Comparison of ENCODE assay signal across 11 cellular contexts in genomic region chr12:49808686-49809368, GRCh38. TPM values are rescaled to one million over a fixed set of nuclear protein-coding genes. Genes with fewer than 3 reads are reported as not detected.
A peak's percentile ranks its signal among the peaks of the same experiment; 100 is the strongest.
DNase-seq lines count a peak whose midpoint lies in the region; FAIRE-seq and TF ChIP-seq lines count a peak whose summit lies in the region.
"Had no signal": no experiment of that assay in that cellular context is flagged by ENCODE, and none has a peak within 500 bp of the region (broad histone marks: within the 10 kb centered on the region; RNA-seq: fewer than 3 reads in every experiment).

No MANE protein-coding gene starts in this region.

- WGBS in tibial nerve, 2 donors = 31 to 38% methylated on average over 9 to 14 of the region's 14 CpGs
- 61 to 84% (median 83%) methylated on average over 14 of the region's 14 CpGs for WGBS in small intestine, 3 donors

- TF ChIP-seq CTCF in right atrium auricular region (IDR thresholded peaks at IDR 0.05) = no peak
- no peak for TF ChIP-seq CTCF in neural progenitor cell (IDR thresholded peaks at IDR 0.05)
- TF ChIP-seq CTCF in tibial nerve (IDR thresholded peaks at IDR 0.05) = no peak

- H3K4me1 ChIP-seq in right atrium auricular region (peaks cover 0 to 52% of the 10 kb centered on the region in 2 donors), neural progenitor cell (peaks cover 53% of the 10 kb centered on the region), tibial nerve (peaks cover 0 to 71% (median 48%) of the 10 kb centered on the region in 4 donors), small intestine (ENCODE audit: control insufficient read depth in 2 of 2, insufficient read depth in 1 of 2, low read depth in 1 of 2, low read length in 1 of 2) (no peaks in the 10 kb centered on the region)

- H3K27me3 Mint-ChIP-seq in neural progenitor cell (ENCODE audit: insufficient read depth, low read depth) = peaks cover 5% of the 10 kb centered on the region

- H3K4me1 Mint-ChIP-seq in neural progenitor cell = peaks cover 60% of the 10 kb centered on the region

- H3K4me2 ChIP-seq in neural progenitor cell = peak overlapping the region; percentile 76

- peak overlapping the region; percentile 77 to 85 for H3K27ac ChIP-seq in right atrium auricular region
- peak overlapping the region; percentile 98 for H3K27ac ChIP-seq in neural progenitor cell
- peak overlapping the region; percentile 79 to 96 (median 88) for H3K27ac ChIP-seq in tibial nerve
- peak overlapping the region in 1 of 2 donors; percentile 57 for H3K27ac ChIP-seq in small intestine (ENCODE audit: low read depth in 1 of 2, low read length in 1 of 2)

- peak in 1 of 2 donors; percentile 60 for TF ChIP-seq EP300 in tibial nerve (IDR thresholded peaks at IDR 0.05)

- H3K9me3 ChIP-seq in right atrium auricular region (no peaks in the 10 kb centered on the region), neural progenitor cell (ENCODE audit: low read depth) (no peaks in the 10 kb centered on the region), tibial nerve (no peaks in the 10 kb centered on the region), small intestine (ENCODE audit: control insufficient read depth, low read depth) (no peaks in the 10 kb centered on the region)

- H3K4me3 ChIP-seq in right atrium auricular region = peak overlapping the region in 1 of 2 donors; percentile 28
- peak overlapping the region; percentile 35 for H3K4me3 ChIP-seq in neural progenitor cell
- peak overlapping the region in 1 of 4 donors; percentile 34 for H3K4me3 ChIP-seq in tibial nerve
- no peak overlapping the region for H3K4me3 ChIP-seq in small intestine (ENCODE audit: low read depth in 1 of 2, low read length in 2 of 2)

- H2AFZ ChIP-seq in neural progenitor cell (replicated peaks) = no peak overlapping the region

- H3K9me3 Mint-ChIP-seq in neural progenitor cell = no peaks in the 10 kb centered on the region

- peaks cover 27% of the 10 kb centered on the region for H3K79me2 ChIP-seq in neural progenitor cell (ENCODE audit: low read depth)

- DNase-seq in anterior cingulate cortex (lab: John Stamatoyannopoulos, UW) = peak in 37 of 58 donors; percentile 4 to 77 (median 41)
- DNase-seq in right atrium auricular region (ENCODE audit: low spot score) = no peak
- DNase-seq in neural progenitor cell (ENCODE audit: low spot score) = peak; percentile 31
- peak; percentile 41 to 67 for DNase-seq in tibial nerve (ENCODE audit: low spot score in 2 of 2)
- DNase-seq in DMS 273 (lab: John Stamatoyannopoulos, UW; ENCODE audit: unreplicated experiment) = no peak
- no peak for DNase-seq in small intestine
- DNase-seq in SHP77 treated with DMSO at 0.1 percent for 48 hours (lab: John Stamatoyannopoulos, UW) = no peak
- DNase-seq in stimulated activated CD4-positive, alpha-beta T cell treated with anti-CD3 and anti-CD28 coated beads, Interleukin-4, amount 100 ng/mL, for 1 hour = no peak
- DNase-seq: NCI-H526, T1000 had no signal

- FAIRE-seq in small intestine (lab: Jason Lieb, UNC) = no peak
- FAIRE-seq: endothelial cell of umbilical vein had no signal

- H4K20me1 ChIP-seq in neural progenitor cell (ENCODE audit: low read depth) = no peaks in the 10 kb centered on the region

- peak overlapping the region; percentile 99 for H3K27ac Mint-ChIP-seq in neural progenitor cell

- H3K36me3 Mint-ChIP-seq in neural progenitor cell = peaks cover 22% of the 10 kb centered on the region

- H3F3A ChIP-seq in neural progenitor cell (ENCODE audit: low read depth) = peaks cover 43% of the 10 kb centered on the region

- no peaks in the 10 kb centered on the region for H3K27me3 ChIP-seq in right atrium auricular region
- H3K27me3 ChIP-seq in neural progenitor cell = no peaks in the 10 kb centered on the region
- H3K27me3 ChIP-seq in tibial nerve = no peaks in the 10 kb centered on the region
- H3K27me3 ChIP-seq in small intestine (ENCODE audit: control insufficient read depth in 2 of 2, insufficient read depth in 2 of 2, low read length in 2 of 2) = no peaks in the 10 kb centered on the region

- peak overlapping the region; percentile 74 for H3K4me3 Mint-ChIP-seq in neural progenitor cell

- H3K36me3 ChIP-seq in right atrium auricular region = peaks cover 22% of the 10 kb centered on the region
- no peaks in the 10 kb centered on the region for H3K36me3 ChIP-seq in neural progenitor cell
- peaks cover 0 to 27% (median 0%) of the 10 kb centered on the region in 3 donors for H3K36me3 ChIP-seq in tibial nerve
- H3K36me3 ChIP-seq in small intestine (ENCODE audit: control insufficient read depth in 2 of 2, insufficient read depth in 2 of 2, low read length in 2 of 2) = peaks cover 0 to 2% of the 10 kb centered on the region in 2 donors

- no peak for TF ChIP-seq POLR2A in tibial nerve (IDR thresholded peaks at IDR 0.05)

- H3K9ac ChIP-seq in neural progenitor cell = no peak overlapping the region

RNA-seq across cellular contexts. Expression of gene NCKAP5L, which starts 19.4 kb away (rescaled TPM):
- total RNA-seq in right atrium auricular region (10 to 100 TPM; 18.6 to 18.7 TPM), neural progenitor cell (ENCODE audit: low replicate concordance) (5.6 and 19.0 TPM in 2 replicates), tibial nerve (10 to 100 TPM; 36.1 to 70.2 (median 44.7) TPM)
- polyA plus RNA-seq in small intestine = 1 to 10 TPM in 2 of 3 donors, under 1 TPM in 1; 0.45 to 4.7 (median 1.1) TPM

RNA-seq across cellular contexts. Expression of gene BCDIN3D, which starts 34.1 kb away (rescaled TPM):
- total RNA-seq in right atrium auricular region (1 to 10 TPM; 1.8 to 2.0 TPM), neural progenitor cell (ENCODE audit: low replicate concordance) (3.8 and 5.3 TPM in 2 replicates), tibial nerve (1 to 10 TPM; 1.2 to 4.2 (median 2.5) TPM)
- 1 to 10 TPM; 2.4 to 3.8 (median 2.5) TPM for polyA plus RNA-seq in small intestine

Comparison
In these comparisons a context has a peak if more than half of its experiments do, and no peak if none do; other contexts are left out.
1. DNase-seq: peak in anterior cingulate cortex (37 of 58), neural progenitor cell (single experiment) and tibial nerve (2 of 2); none in right atrium auricular region (single experiment), DMS 273 (single experiment), small intestine (single experiment), SHP77 treated with DMSO at 0.1 percent for 48 hours (single experiment) and stimulated activated CD4-positive, alpha-beta T cell treated with anti-CD3 and anti-CD28 coated beads, Interleukin-4, amount 100 ng/mL, for 1 hour (single experiment).